Comparison of ENCODE assay signal across 11 cellular contexts in the genomic region with DNA sequence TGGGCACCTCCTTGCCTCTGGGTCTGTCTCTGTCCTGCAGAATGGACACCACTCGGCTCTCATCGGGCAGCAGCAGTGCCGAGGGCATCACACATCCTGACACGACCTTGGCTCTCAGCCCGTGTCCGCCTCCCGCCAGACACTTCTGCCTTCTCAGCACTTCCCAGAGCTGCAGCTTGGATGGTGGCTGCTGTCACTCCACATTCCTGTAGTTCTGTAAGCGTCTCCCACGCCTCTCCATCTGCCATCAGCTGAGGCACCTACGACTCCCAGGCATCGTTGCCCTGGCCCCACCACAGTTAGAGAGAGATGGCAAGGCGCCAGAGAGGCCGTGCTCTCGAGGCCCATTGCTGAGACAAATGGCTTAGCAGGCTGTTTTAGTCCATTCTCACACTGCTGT.
DNase-seq lines count a peak whose midpoint lies in the region; ATAC-seq and TF ChIP-seq lines count a peak whose summit lies in the region.
"Had no signal": no experiment of that assay in that cellular context is flagged by ENCODE, and none has a peak within 500 bp of the region (broad histone marks: within the 10 kb centered on the region; RNA-seq: fewer than 3 reads in every experiment).

No MANE protein-coding gene starts in this region.

- dilution Hi-C loops in IMR-90 (cut with HindIII; ENCODE audit: low sequenced_read_pairs, unreplicated experiment): no loop called here

- peak overlapping the region; percentile 83 for H2AK9ac ChIP-seq in IMR-90 (replicated peaks; ENCODE audit: low read depth, low read length, poor library complexity)

- POLR2A ChIA-PET in IMR-90 (lab: Charles Lee; ENCODE audit: unreplicated experiment): no interaction called here

- H3K9me3 ChIP-seq in IMR-90 (ENCODE audit: control insufficient read depth, insufficient read depth, low read length) (no peaks in the 10 kb centered on the region), SJCRH30 (replicated peaks) (no peaks in the 10 kb centered on the region), cardiac muscle cell (ENCODE audit: low read depth) (no peaks in the 10 kb centered on the region)
- H3K9me3 ChIP-seq: prostate gland had no signal

- no peak for TF ChIP-seq POLR2A in IMR-90 (IDR thresholded peaks at IDR 0.05; ENCODE audit: low read depth, low read length)

- H3K4me1 ChIP-seq in IMR-90 (ENCODE audit: control insufficient read depth, insufficient read depth, low read length) (peaks cover 40% of the 10 kb centered on the region), SJCRH30 (peaks cover 36% of the 10 kb centered on the region), cardiac muscle cell (ENCODE audit: low read depth) (peaks cover 16% of the 10 kb centered on the region)
- H3K4me1 ChIP-seq: prostate gland had no signal

- peak overlapping the region; percentile 89 for H2BK5ac ChIP-seq in IMR-90 (ENCODE audit: low read depth, low read length, poor library complexity, severe bottlenecking)

- whole genome bisulfite sequencing in IMR-90 (ENCODE audit: extremely low coverage in 2 of 2, insufficient read length in 1 of 2), 2 experiments: 14% methylated on average over 7 of the region's 14 CpGs; no CpG with 5 or more reads in 1 of the 2 experiments

- peak overlapping the region; percentile 96 for H4K91ac ChIP-seq in IMR-90 (ENCODE audit: insufficient read depth, low read depth, low read length)

- TF ChIP-seq RAD21 in IMR-90 (IDR thresholded peaks at IDR 0.05; ENCODE audit: low read length): no peak

- TF ChIP-seq CTCF in IMR-90 (conservative IDR thresholded peaks at IDR 0.05; ENCODE audit: low read depth, low read length) (no peak), cardiac muscle cell (IDR thresholded peaks at IDR 0.05; ENCODE audit: low read depth, low read length) (no peak), mesothelial cell of epicardium (IDR thresholded peaks at IDR 0.05; ENCODE audit: unreplicated experiment) (no peak)

- H3K36me3 ChIP-seq in IMR-90 (ENCODE audit: control insufficient read depth, insufficient read depth, low read length) (0 out of 2 replicates have a peak, but pooled peaks cover 2% of the 10 kb centered on the region), SJCRH30 (peaks cover 2% of the 10 kb centered on the region; the same call in 1 of the 2 replicates), cardiac muscle cell (no peaks in the 10 kb centered on the region)
- H3K36me3 ChIP-seq: prostate gland had no signal

- peak overlapping the region; percentile 92 to 97; a peak in 3 of 4 replicates for H4K8ac ChIP-seq in IMR-90 (ENCODE audit: low read depth in 2 of 2, low read length in 2 of 2)

- no peak overlapping the region for H3K4me3 Mint-ChIP-seq in mesothelial cell of epicardium

- H3K27ac Mint-ChIP-seq in mesothelial cell of epicardium: no peak overlapping the region

- 0 out of 2 replicates have a peak overlapping the region, but pooled peaks have one; percentile 36 for H3K56ac ChIP-seq in IMR-90 (ENCODE audit: extremely low read depth, insufficient read depth, low read length)

- ATAC-seq in IMR-90 (ENCODE audit: low read depth): no peak
- ATAC-seq in HG02885 (IDR thresholded peaks at IDR 0.05; ENCODE audit: poor library complexity, unreplicated experiment): no peak

- H2BK20ac ChIP-seq in IMR-90 (ENCODE audit: low read depth, low read length): peak overlapping the region; percentile 88

- BruUV-seq in IMR-90 (replicated peaks; lab: Mats Ljungman, UMichigan): no TSS peak

- CTCF ChIA-PET in IMR-90 (lab: Yijun Ruan, JAX): no interaction called here

- no peak overlapping the region for H3K4me2 ChIP-seq in IMR-90 (ENCODE audit: low read depth, low read length)

- H3K27me3 ChIP-seq in IMR-90 (ENCODE audit: control insufficient read depth, insufficient read depth, low read length) (no peaks in the 10 kb centered on the region), SJCRH30 (no peaks in the 10 kb centered on the region), cardiac muscle cell (no peaks in the 10 kb centered on the region)

- H4K5ac ChIP-seq in IMR-90 (ENCODE audit: low read depth, low read length): peak overlapping the region; percentile 54

- peak overlapping the region; percentile 68 for H2AFZ ChIP-seq in IMR-90 (replicated peaks; ENCODE audit: low read length, poor library complexity)
- H2AFZ ChIP-seq: GM23248 had no signal

- H3K18ac ChIP-seq in IMR-90 (ENCODE audit: low read depth, low read length): peak overlapping the region; percentile 70

- H3K4ac ChIP-seq in IMR-90 (ENCODE audit: low read depth, low read length): peak overlapping the region; percentile 94

- H3K9me1 ChIP-seq in IMR-90 (ENCODE audit: insufficient read depth, low read length): peaks cover 50% of the 10 kb centered on the region

- no peak overlapping the region for H3K4me3 ChIP-seq in IMR-90 (ENCODE audit: insufficient read depth, low read depth, low read length)
- peak overlapping the region; percentile 9 for H3K4me3 ChIP-seq in SJCRH30
- H3K4me3 ChIP-seq in cardiac muscle cell: no peak overlapping the region
- H3K4me3 ChIP-seq: GM23248, prostate gland had no signal

- 0 out of 2 replicates have a peak overlapping the region, but pooled peaks have one; percentile 19 for H3K9ac ChIP-seq in IMR-90 (ENCODE audit: low read depth, low read length)
- H3K9ac ChIP-seq: GM23248 had no signal

- in situ Hi-C loops in IMR-90 (cut with MboI; ENCODE audit: low sequenced_read_pairs): no loop called here

- H2BK15ac ChIP-seq in IMR-90 (ENCODE audit: low read depth, low read length): peak overlapping the region; percentile 96; the same call in 2 of the 3 replicates

- peak overlapping the region; percentile 53 for H3K14ac ChIP-seq in IMR-90 (replicated peaks; ENCODE audit: low read depth, low read length)

- H3K27me3 Mint-ChIP-seq in mesothelial cell of epicardium (ENCODE audit: low read depth): no peaks in the 10 kb centered on the region

- peak overlapping the region; percentile 99 for H2AK5ac ChIP-seq in IMR-90 (ENCODE audit: low read depth, low read length)

- DNase-seq in IMR-90 (no peak), SJCRH30 (peak; percentile 75 to 76), cardiac muscle cell (ENCODE audit: low read depth in 1 of 2, low spot score in 1 of 2) (peak; percentile 54 to 96), occipital lobe (lab: John Stamatoyannopoulos, UW) (peak; percentile 56), NCI-H1417 treated with DMSO at 0.1 percent for 48 hours (lab: John Stamatoyannopoulos, UW) (no peak), NCI-H748 treated with DMSO at 0.1 percent for 48 hours (lab: John Stamatoyannopoulos, UW) (no peak), mesothelial cell of epicardium (ENCODE audit: low spot score in 2 of 2, unreplicated experiment in 2 of 2) (no peak)
- DNase-seq: GM23248, NCI-H526 had no signal

- H3K9me3 Mint-ChIP-seq in mesothelial cell of epicardium: no peaks in the 10 kb centered on the region

- peak overlapping the region; percentile 89 for H3K23ac ChIP-seq in IMR-90 (ENCODE audit: low read depth, low read length)

- no peaks in the 10 kb centered on the region for H4K20me1 ChIP-seq in IMR-90 (ENCODE audit: insufficient read depth, low read length)

- H2BK120ac ChIP-seq in IMR-90 (ENCODE audit: low read depth, low read length): peak overlapping the region; percentile 94

- H3K27ac ChIP-seq in IMR-90 (ENCODE audit: insufficient read depth, low read length) (peak overlapping the region; percentile 92), SJCRH30 (peak overlapping the region; percentile 26; the same call in 1 of the 2 replicates), cardiac muscle cell (peak overlapping the region; percentile 83)
- H3K27ac ChIP-seq: GM23248, prostate gland had no signal

- peaks cover 32 to 78% of the 10 kb centered on the region in 2 experiments for H3K79me1 ChIP-seq in IMR-90 (ENCODE audit: low read depth in 1 of 2, low read length in 2 of 2)

- peaks cover 36% of the 10 kb centered on the region for H3K4me1 Mint-ChIP-seq in mesothelial cell of epicardium

- intact Hi-C loops in IMR-90 (cut with micrococcal nuclease): no loop called here

- H3K36me3 Mint-ChIP-seq in mesothelial cell of epicardium: peaks cover 21% of the 10 kb centered on the region

TF ChIP-seq in IMR-90, 13 proteins besides CTCF, POLR2A, EP300 and RAD21:
- TF ChIP-seq BHLHE40 (IDR thresholded peaks at IDR 0.05; ENCODE audit: low read depth, low read length) (no peak), NFE2L2 (IDR thresholded peaks at IDR 0.05; ENCODE audit: low read depth, low read length) (no peak), MAFK (IDR thresholded peaks at IDR 0.05; ENCODE audit: low read depth, low read length) (peak; percentile 49; the same call in 1 of the 2 replicates)

Comparison
In these comparisons a context has a peak if more than half of its experiments do, and no peak if none do; other contexts are left out.
1. DNase-seq: peak in SJCRH30 (2 of 2), cardiac muscle cell (2 of 2) and occipital lobe (single experiment); none in IMR-90 (single experiment), NCI-H1417 treated with DMSO at 0.1 percent for 48 hours (single experiment), NCI-H748 treated with DMSO at 0.1 percent for 48 hours (single experiment) and mesothelial cell of epicardium (0 of 2).
2. H3K27ac ChIP-seq: peak in every context shown above with its lines; median percentile 92 in IMR-90; 83 in cardiac muscle cell; 26 in SJCRH30.